8 cellular contexts compared by ENCODE assay signal in genomic region chr6:90478789-90479602, GRCh38.
DNase-seq lines count a peak whose midpoint lies in the region; ATAC-seq and TF ChIP-seq lines count a peak whose summit lies in the region.

No MANE protein-coding gene starts in this region.

- DNase-seq in A172 (ENCODE audit: low spot score) (peak; percentile 91), NCI-H2029 (lab: John Stamatoyannopoulos, UW) (peak; percentile 71), T-helper 2 cell (peak; percentile 41 to 78 (median 71)), anterior cingulate cortex (lab: John Stamatoyannopoulos, UW) (peak; percentile 5 to 92 (median 76)), right atrium auricular region (ENCODE audit: low spot score) (peak; percentile 96), sigmoid colon (peak; percentile 95)

- intact Hi-C loops in sigmoid colon (cut with DNase I), result loop anchor here (1.0 to 5.0 kb wide), 4 partner anchors 86 to 539 kb away; partner anchors contain the start of gene BACH2

- peaks cover 0 to 4% of the 10 kb centered on the region in 2 donors for H3K4me1 ChIP-seq in right atrium auricular region
- H3K4me1 ChIP-seq in sigmoid colon, result peaks cover 0 to 5% (median 2%) of the 10 kb centered on the region in 4 donors

- ATAC-seq in GM18519 (IDR thresholded peaks at IDR 0.05; ENCODE audit: low FRiP score, unreplicated experiment) (peak; percentile 71), HG03045 (IDR thresholded peaks at IDR 0.05; ENCODE audit: unreplicated experiment) (peak; percentile 93)

- H3K9me3 ChIP-seq in right atrium auricular region, result no peaks in the 10 kb centered on the region
- no peaks in the 10 kb centered on the region for H3K9me3 ChIP-seq in sigmoid colon

- no peak for TF ChIP-seq POLR2A in sigmoid colon (IDR thresholded peaks at IDR 0.05)

- H3K27me3 ChIP-seq in right atrium auricular region (no peaks in the 10 kb centered on the region), sigmoid colon (no peaks in the 10 kb centered on the region)

- H3K36me3 ChIP-seq in right atrium auricular region (no peaks in the 10 kb centered on the region), sigmoid colon (no peaks in the 10 kb centered on the region)

- no peak overlapping the region for H3K4me3 ChIP-seq in right atrium auricular region
- no peak overlapping the region for H3K4me3 ChIP-seq in sigmoid colon

- no peak overlapping the region for H3K27ac ChIP-seq in right atrium auricular region
- H3K27ac ChIP-seq in sigmoid colon, result peak overlapping the region in 1 of 4 donors; percentile 19

- WGBS in sigmoid colon, 2 donors, result 42 to 43% methylated on average over 15 of the region's 15 CpGs

- TF ChIP-seq EP300 in sigmoid colon (IDR thresholded peaks at IDR 0.05), result no peak

- TF ChIP-seq CTCF in right atrium auricular region (IDR thresholded peaks at IDR 0.05), result peak; percentile 78 to 94
- TF ChIP-seq CTCF in sigmoid colon (IDR thresholded peaks at IDR 0.05), result peak; percentile 67 to 89 (median 80)
